9 cellular contexts compared by ENCODE assay signal in genomic region chr2:201191132-201191875, GRCh38. TPM values are rescaled to one million over a fixed set of nuclear protein-coding genes. Genes with fewer than 3 reads are reported as not detected.
DNase-seq lines count a peak whose midpoint lies in the region; ATAC-seq and TF ChIP-seq lines count a peak whose summit lies in the region.
"Had no signal": no experiment of that assay in that cellular context is flagged by ENCODE, and none has a peak within 500 bp of the region (broad histone marks: within the 10 kb centered on the region; RNA-seq: fewer than 3 reads in every experiment).

No MANE protein-coding gene starts in this region.

- DNase-seq in dermis microvascular lymphatic vessel endothelial cell (ENCODE audit: low read depth in 2 of 2) (peak; percentile 87 to 90), omental fat pad (ENCODE audit: low spot score) (no peak)
- DNase-seq: cerebellar nuclear complex, SHP77 had no signal

- H3K4me1 ChIP-seq in Loucy (ENCODE audit: insufficient read depth, low read length, poor library complexity, severe bottlenecking): peaks cover 79% of the 10 kb centered on the region

- H3F3A ChIP-seq in Loucy (ENCODE audit: low read depth): peaks cover 27% of the 10 kb centered on the region

- peak overlapping the region; percentile 59 for H3K9ac ChIP-seq in Loucy (ENCODE audit: low read depth, low read length, poor library complexity, severe bottlenecking)

- no peaks in the 10 kb centered on the region for H3K9me2 ChIP-seq in Loucy (replicated peaks; ENCODE audit: low read depth, low read length)

- no peak for TF ChIP-seq CTCF in Loucy (conservative IDR thresholded peaks at IDR 0.05; ENCODE audit: low read length)
- no peak for TF ChIP-seq CTCF in omental fat pad (IDR thresholded peaks at IDR 0.05)

- H3K9me3 ChIP-seq in Loucy (ENCODE audit: insufficient read depth, low read depth, low read length): no peaks in the 10 kb centered on the region

- peaks cover 4% of the 10 kb centered on the region for H4K20me1 ChIP-seq in Loucy (ENCODE audit: insufficient read depth, low read length, poor library complexity, severe bottlenecking)

- H3K4me2 ChIP-seq in Loucy (ENCODE audit: low read depth, low read length, poor library complexity, severe bottlenecking): peak overlapping the region; percentile 89

- H3K27me3 ChIP-seq in Loucy (ENCODE audit: insufficient read depth, low read length, poor library complexity, severe bottlenecking): no peaks in the 10 kb centered on the region

- peaks cover 32% of the 10 kb centered on the region; the same call in 1 of the 2 replicates for H3K36me3 ChIP-seq in Loucy (ENCODE audit: insufficient read depth, low read length)

- H3K4me3 ChIP-seq in Loucy (ENCODE audit: low read length, poor library complexity, severe bottlenecking): peak overlapping the region; percentile 65

- no peak overlapping the region for H2AFZ ChIP-seq in Loucy (ENCODE audit: low read length)

- ATAC-seq in GM21367 (IDR thresholded peaks at IDR 0.05; ENCODE audit: unreplicated experiment) (peak; percentile 53), omental fat pad (ENCODE audit: low FRiP score) (peak; percentile 90), HG03342 (IDR thresholded peaks at IDR 0.05; ENCODE audit: unreplicated experiment) (no peak), GM18867 (IDR thresholded peaks at IDR 0.05; ENCODE audit: unreplicated experiment) (no peak), HG03159 (IDR thresholded peaks at IDR 0.05; ENCODE audit: unreplicated experiment) (no peak)

- H3K79me2 ChIP-seq in Loucy (ENCODE audit: insufficient read depth, low read length): peaks cover 80% of the 10 kb centered on the region

RNA-seq across cellular contexts. Expression of gene CASP10, which starts 8.4 kb away (rescaled TPM):
- total RNA-seq in dermis microvascular lymphatic vessel endothelial cell (40.7 and 46.2 TPM in 2 replicates), omental fat pad (10 to 100 TPM; 13.5 to 47.0 (median 15.3) TPM)

Comparison
In these comparisons a context has a peak if more than half of its experiments do, and no peak if none do; other contexts are left out.
1. ATAC-seq: peak in GM21367 (single experiment) and omental fat pad (single experiment); none in HG03342 (single experiment), GM18867 (single experiment) and HG03159 (single experiment).